ENCODE assay signal across 35 cellular contexts in genomic region chr14:76657404-76657803, GRCh38.
"Had no signal": no experiment of that assay in that cellular context is flagged by ENCODE, and none has a peak within 500 bp of the region (broad histone marks: within the 10 kb centered on the region; RNA-seq: fewer than 3 reads in every experiment).

No MANE protein-coding gene starts in this region.

- DNase-seq: Karpas-422, Kasumi-1, KG1, MG63, MM.1S, MV-4-11, NCI-H1048, NCI-H1092, NCI-H1092 treated with DMSO at 0.1 percent for 48 hours, NCI-H1105, NCI-H1105 treated with DMSO at 0.1 percent for 48 hours, NCI-H1417, NCI-H1417 treated with DMSO at 0.1 percent for 48 hours, NCI-H1436, NCI-H1436 treated with DMSO at 0.1 percent for 48 hours, NCI-H146, NCI-H1694, NCI-H1694 treated with DMSO at 0.1 percent for 48 hours, NCI-H187, NCI-H187 treated with DMSO at 0.1 percent for 48 hours, NCI-H1930, NCI-H2029, NCI-H2029 treated with DMSO at 0.1 percent for 48 hours, NCI-H2081, NCI-H2081 treated with DMSO at 0.1 percent for 48 hours, NCI-H2107, NCI-H2171, NCI-H2171 treated with DMSO at 0.1 percent for 48 hours, NCI-H2227 treated with DMSO at 0.1 percent for 48 hours, NCI-H226, NCI-H345, NCI-H446, NCI-H446 treated with DMSO at 0.1 percent for 48 hours, NCI-H510A had no signal

- H3K36me3 ChIP-seq: MG63 had no signal

- H3K9me3 ChIP-seq: MG63 had no signal

- H3K4me2 ChIP-seq: KMS-11 had no signal

- H3K27me3 ChIP-seq: MG63 had no signal

- H3K4me3 ChIP-seq: MG63 had no signal

- H3K27ac ChIP-seq: KMS-11 had no signal

- H3K9ac ChIP-seq: KMS-11 had no signal
